Comparison of ENCODE assay signal across 8 cellular contexts in the genomic region with DNA sequence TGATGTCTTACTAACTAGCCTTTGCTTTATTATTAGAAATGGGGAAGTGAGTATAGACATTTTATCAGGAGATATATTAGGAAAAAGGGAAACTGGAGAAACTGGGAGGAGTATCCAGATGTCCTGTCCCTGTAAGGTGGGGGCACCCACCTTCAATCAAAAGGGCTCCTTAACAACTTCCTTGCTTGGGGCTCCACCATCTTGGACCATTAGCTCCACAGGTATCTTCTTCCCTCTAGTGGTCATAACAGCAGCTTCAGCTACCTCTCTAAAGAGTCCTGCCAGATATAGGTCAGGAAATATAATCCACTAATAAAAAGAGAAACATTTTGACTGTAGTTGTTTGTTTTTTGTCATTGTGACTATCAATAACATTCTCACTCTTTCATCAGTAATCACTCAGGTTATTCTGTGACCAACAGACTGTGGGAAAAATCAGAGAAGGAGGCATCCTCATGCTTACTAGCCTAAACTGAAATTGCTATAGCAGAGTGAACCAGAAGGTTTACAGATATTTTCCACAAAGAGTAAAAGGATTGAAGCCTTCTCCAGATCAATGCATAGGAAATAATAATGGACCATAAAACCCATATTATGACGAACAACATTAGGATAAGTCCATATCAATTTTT. TPM values are rescaled to one million over a fixed set of nuclear protein-coding genes. Genes with fewer than 3 reads are reported as not detected.
A peak's percentile ranks its signal among the peaks of the same experiment; 100 is the strongest.
DNase-seq lines count a peak whose midpoint lies in the region; ATAC-seq and TF ChIP-seq lines count a peak whose summit lies in the region.

No MANE protein-coding gene starts in this region.

- no peaks in the 10 kb centered on the region for H3K27me3 ChIP-seq in upper lobe of left lung

- no peak overlapping the region for H3K4me3 ChIP-seq in upper lobe of left lung

- TF ChIP-seq CTCF in RWPE1 (conservative IDR thresholded peaks at IDR 0.05; ENCODE audit: low read depth) (peak; percentile 54), upper lobe of left lung (IDR thresholded peaks at IDR 0.05) (peak in 1 of 6 experiments; percentile 13)

- H3K4me1 ChIP-seq in upper lobe of left lung: no peaks in the 10 kb centered on the region

- no peak for TF ChIP-seq POLR2A in upper lobe of left lung (IDR thresholded peaks at IDR 0.05)

- CTCF ChIA-PET in RWPE1 (lab: Yijun Ruan, JAX): interaction anchor here (0.6 to 1.3 kb wide), 9 partner anchors 9 to 665 kb away, joined by 3 to 5 read pairs (median 3); partner anchors contain the start of gene OR51D1

- WGBS in upper lobe of left lung, 2 donors: 88 to 91% methylated on average over 1 of the region's 1 CpG

- DNase-seq in DMS53 treated with DMSO at 0.1 percent for 48 hours (lab: John Stamatoyannopoulos, UW; ENCODE audit: unreplicated experiment): peak; percentile 40
- peak; percentile 33 for DNase-seq in RWPE1 (ENCODE audit: low spot score)
- DNase-seq in iPS-NIHi7 (ENCODE audit: extremely low spot score): peak; percentile 53
- DNase-seq in effector CD8-positive, alpha-beta T cell (lab: John Stamatoyannopoulos, UW): no peak
- no peak for DNase-seq in NK-92 (lab: John Stamatoyannopoulos, UW; ENCODE audit: unreplicated experiment)
- no peak for DNase-seq in upper lobe of left lung

- ATAC-seq in GM19328 (IDR thresholded peaks at IDR 0.05; ENCODE audit: unreplicated experiment) (peak; percentile 88), HG03139 (IDR thresholded peaks at IDR 0.05; ENCODE audit: unreplicated experiment) (peak; percentile 95), upper lobe of left lung (ENCODE audit: low FRiP score in 2 of 2) (no peak)

- no peaks in the 10 kb centered on the region for H3K9me3 ChIP-seq in upper lobe of left lung

- TF ChIP-seq EP300 in upper lobe of left lung (IDR thresholded peaks at IDR 0.05): no peak

- H3K27ac ChIP-seq in RWPE1 (no peak overlapping the region), upper lobe of left lung (no peak overlapping the region)

- no peaks in the 10 kb centered on the region for H3K36me3 ChIP-seq in upper lobe of left lung

- POLR2A ChIA-PET in RWPE1 (lab: Yijun Ruan, JAX; ENCODE audit: low non-redundant PET): no interaction called here

RNA-seq across cellular contexts. Expression of gene OR51B4, which starts 10.4 kb away (rescaled TPM):
- under 1 TPM in 1 of 6 donors, not detected in 5; 0.27 TPM for total RNA-seq in upper lobe of left lung

RNA-seq across cellular contexts. Expression of gene HBE1, which starts 21.6 kb away (rescaled TPM):
- 1 to 10 TPM in 2 of 6 donors, not detected in 4; 2.5 to 3.0 TPM for total RNA-seq in upper lobe of left lung

RNA-seq across cellular contexts. Expression of gene OR51B2, which starts 32.8 kb away (rescaled TPM):
- total RNA-seq in upper lobe of left lung: 1 to 10 TPM in 1 of 6 donors, not detected in 5; 1.2 TPM

RNA-seq across cellular contexts. Expression of gene HBG2, which starts 36.7 kb away (rescaled TPM):
- total RNA-seq in upper lobe of left lung: 10 to 100 TPM in 1 of 6 donors, 1 to 10 TPM in 1, not detected in 4; 10.0 to 15.8 TPM

RNA-seq across cellular contexts. Expression of gene HBG1, which starts 41.7 kb away (rescaled TPM):
- total RNA-seq in upper lobe of left lung: 1 to 10 TPM in 2 of 6 donors, not detected in 4; 2.9 to 4.6 TPM

Comparison
In these comparisons a context has a peak if more than half of its experiments do, and no peak if none do; other contexts are left out.
1. DNase-seq: peak in DMS53 treated with DMSO at 0.1 percent for 48 hours (single experiment), RWPE1 (single experiment) and iPS-NIHi7 (single experiment); none in effector CD8-positive, alpha-beta T cell (single experiment), NK-92 (single experiment) and upper lobe of left lung (0 of 2).
2. ATAC-seq: peak in GM19328 (single experiment) and HG03139 (single experiment); none in upper lobe of left lung (0 of 2).